In the genomic region with DNA sequence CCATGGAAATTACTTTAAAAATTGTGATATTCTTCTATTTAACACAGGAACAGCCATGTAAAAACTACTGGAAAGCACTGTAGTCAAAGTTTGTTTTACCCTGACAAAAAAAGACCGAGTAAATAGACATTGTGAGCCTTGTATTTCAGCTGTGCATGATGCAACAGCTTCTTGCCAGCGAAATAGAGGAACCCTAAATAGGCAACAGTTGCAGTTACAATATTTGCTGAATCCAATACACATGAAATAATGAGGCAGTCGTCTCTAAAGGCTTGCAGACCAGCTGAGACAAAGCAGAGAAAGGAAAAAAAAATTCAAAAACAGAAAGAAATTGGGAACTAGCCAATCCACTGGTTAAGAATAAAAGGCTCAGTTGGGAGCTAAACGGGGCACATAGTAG, we compare ENCODE assay signal across 14 cellular contexts.
DNase-seq lines count a peak whose midpoint lies in the region; ATAC-seq and TF ChIP-seq lines count a peak whose summit lies in the region.
"Had no signal": no experiment of that assay in that cellular context is flagged by ENCODE, and none has a peak within 500 bp of the region (broad histone marks: within the 10 kb centered on the region; RNA-seq: fewer than 3 reads in every experiment).

No MANE protein-coding gene starts in this region.

- no peak for TF ChIP-seq RAD21 in Ishikawa (IDR thresholded peaks at IDR 0.05; ENCODE audit: low read depth)

- no peak for TF ChIP-seq CTCF in upper lobe of left lung (IDR thresholded peaks at IDR 0.05)

- peaks cover 15% of the 10 kb centered on the region for H3K9me3 Mint-ChIP-seq in activated CD4-positive, alpha-beta T cell treated with anti-CD3 and anti-CD28 coated beads, Interleukin-2, amount 10 ng/mL, durations not matched to agents 24 days and 14 days

- no peaks in the 10 kb centered on the region for H3K27me3 Mint-ChIP-seq in activated CD4-positive, alpha-beta T cell treated with anti-CD3 and anti-CD28 coated beads, Interleukin-2, amount 10 ng/mL, durations not matched to agents 24 days and 14 days
- H3K27me3 Mint-ChIP-seq: CD8-positive, alpha-beta memory T cell had no signal

- DNase-seq in SIG-M5 treated with dmso at 0.1 percent for 504 hours (lab: John Stamatoyannopoulos, UW; ENCODE audit: unreplicated experiment) (peak; percentile 92), sciatic nerve (ENCODE audit: low spot score) (no peak), upper lobe of left lung (no peak)
- no peak for DNase-seq in stimulated activated CD4-positive, alpha-beta T cell treated with anti-CD3 and anti-CD28 coated beads, Interleukin-4, amount 100 ng/mL, for 24 hours
- no peak for DNase-seq in activated CD4-positive, alpha-beta T cell treated with anti-CD3 and anti-CD28 coated beads, Interleukin-2, amount 10 ng/mL, durations not matched to agents 24 days and 14 days
- DNase-seq: activated CD8-positive, alpha-beta T cell treated with anti-CD3 and anti-CD28 coated beads, Interleukin-2, amount 10 ng/mL, durations not matched to agents 7 days and 5 days; brain microvascular endothelial cell; CD8-positive, alpha-beta memory T cell; effector CD8-positive, alpha-beta T cell; NCI-H345; substantia nigra had no signal

- H3K36me3 ChIP-seq in upper lobe of left lung = no peaks in the 10 kb centered on the region
- H3K36me3 ChIP-seq: brain microvascular endothelial cell, pancreas had no signal

- no peaks in the 10 kb centered on the region for H3K27me3 ChIP-seq in upper lobe of left lung
- H3K27me3 ChIP-seq: brain microvascular endothelial cell, pancreas had no signal

- H3K27ac ChIP-seq in upper lobe of left lung = no peak overlapping the region
- H3K27ac ChIP-seq: brain microvascular endothelial cell had no signal

- no peak overlapping the region for H3K27ac Mint-ChIP-seq in activated CD4-positive, alpha-beta T cell treated with anti-CD3 and anti-CD28 coated beads, Interleukin-2, amount 10 ng/mL, durations not matched to agents 24 days and 14 days
- H3K27ac Mint-ChIP-seq: activated CD8-positive, alpha-beta T cell treated with anti-CD3 and anti-CD28 coated beads, Interleukin-2, amount 10 ng/mL, durations not matched to agents 7 days and 5 days; CD8-positive, alpha-beta memory T cell had no signal

- TF ChIP-seq POLR2A in upper lobe of left lung (IDR thresholded peaks at IDR 0.05) = no peak

- ATAC-seq in GM19372 (IDR thresholded peaks at IDR 0.05; ENCODE audit: low read depth, unreplicated experiment) = peak; percentile 12
- peak; percentile 44 for ATAC-seq in sciatic nerve
- no peak for ATAC-seq in upper lobe of left lung (ENCODE audit: low FRiP score in 2 of 2)
- ATAC-seq: activated CD8-positive, alpha-beta T cell treated with anti-CD3 and anti-CD28 coated beads, Interleukin-2, amount 10 ng/mL, durations not matched to agents 7 days and 5 days had no signal

- 61 to 66% methylated on average over 4 of the region's 4 CpGs for WGBS in upper lobe of left lung, 2 donors

- no peaks in the 10 kb centered on the region for H3K4me1 Mint-ChIP-seq in activated CD4-positive, alpha-beta T cell treated with anti-CD3 and anti-CD28 coated beads, Interleukin-2, amount 10 ng/mL, durations not matched to agents 24 days and 14 days
- H3K4me1 Mint-ChIP-seq: CD8-positive, alpha-beta memory T cell had no signal

- H3K4me1 ChIP-seq in upper lobe of left lung = no peaks in the 10 kb centered on the region

- H3K9me3 ChIP-seq in upper lobe of left lung = peaks cover 0 to 22% (median 3%) of the 10 kb centered on the region in 4 donors
- H3K9me3 ChIP-seq: pancreas had no signal

- no peak overlapping the region for H3K4me3 Mint-ChIP-seq in activated CD4-positive, alpha-beta T cell treated with anti-CD3 and anti-CD28 coated beads, Interleukin-2, amount 10 ng/mL, durations not matched to agents 24 days and 14 days
- H3K4me3 Mint-ChIP-seq: activated CD8-positive, alpha-beta T cell treated with anti-CD3 and anti-CD28 coated beads, Interleukin-2, amount 10 ng/mL, durations not matched to agents 7 days and 5 days; CD8-positive, alpha-beta memory T cell had no signal

- no peak for TF ChIP-seq EP300 in Ishikawa (IDR thresholded peaks at IDR 0.05; ENCODE audit: borderline replicate concordance)
- no peak for TF ChIP-seq EP300 in upper lobe of left lung (IDR thresholded peaks at IDR 0.05)

- H3K4me3 ChIP-seq in upper lobe of left lung = no peak overlapping the region
- H3K4me3 ChIP-seq: pancreas had no signal

- intact Hi-C loops in sciatic nerve (cut with DNase I) = no loop called here
- intact Hi-C loops in activated CD4-positive, alpha-beta T cell treated with anti-CD3 and anti-CD28 coated beads, Interleukin-2, amount 10 ng/mL, durations not matched to agents 24 days and 14 days (cut with micrococcal nuclease) = no loop called here

- no peaks in the 10 kb centered on the region for H3K36me3 Mint-ChIP-seq in activated CD4-positive, alpha-beta T cell treated with anti-CD3 and anti-CD28 coated beads, Interleukin-2, amount 10 ng/mL, durations not matched to agents 24 days and 14 days (ENCODE audit: low read depth)
- H3K36me3 Mint-ChIP-seq: CD8-positive, alpha-beta memory T cell had no signal

TF ChIP-seq in Ishikawa, 13 proteins besides CTCF, POLR2A, EP300 and RAD21:
- TF ChIP-seq FOXM1 (IDR thresholded peaks at IDR 0.05; ENCODE audit: borderline replicate concordance, low read depth) (no peak), CEBPB (IDR thresholded peaks at IDR 0.05) (peak; percentile 47; the same call in 1 of the 2 replicates)
- TF ChIP-seq, protein P1, sequence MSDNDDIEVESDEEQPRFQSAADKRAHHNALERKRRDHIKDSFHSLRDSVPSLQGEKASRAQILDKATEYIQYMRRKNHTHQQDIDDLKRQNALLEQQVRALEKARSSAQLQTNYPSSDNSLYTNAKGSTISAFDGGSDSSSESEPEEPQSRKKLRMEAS (IDR thresholded peaks at IDR 0.05) = no peak

Comparison
In these comparisons a context has a peak if more than half of its experiments do, and no peak if none do; other contexts are left out.
1. ATAC-seq: peak in GM19372 (single experiment) and sciatic nerve (single experiment); none in upper lobe of left lung (0 of 2).